ENCODE assay signal across 6 cellular contexts in the genomic region with DNA sequence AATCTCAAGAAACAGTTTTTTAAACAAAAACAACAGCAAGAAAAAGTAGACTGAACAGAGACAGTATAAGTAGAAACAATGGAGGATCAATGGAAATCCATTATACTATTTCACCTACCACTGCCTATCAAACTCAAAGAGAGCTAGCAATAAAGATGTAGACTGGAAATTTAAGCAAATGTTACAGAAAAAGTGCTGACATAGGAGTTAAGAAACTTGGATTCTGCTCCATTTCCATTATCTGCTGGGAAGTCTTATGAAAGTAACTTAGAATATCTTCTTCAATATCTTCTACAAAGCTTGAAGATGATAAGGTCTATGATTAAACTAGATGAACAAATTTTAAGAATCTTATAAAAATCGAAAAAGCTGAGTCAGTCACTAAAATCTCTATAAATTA.
"Had no signal": no experiment of that assay in that cellular context is flagged by ENCODE, and none has a peak within 500 bp of the region (broad histone marks: within the 10 kb centered on the region; RNA-seq: fewer than 3 reads in every experiment).

No MANE protein-coding gene starts in this region.

- FAIRE-seq: HTR-8/SVneo, K562 had no signal

- H3K4me2 ChIP-seq: KMS-11 had no signal

- ATAC-seq: K562 had no signal

- DNase-seq: KBM-7, KG1 had no signal

- H3K4me3 ChIP-seq: K562 had no signal

- H3K27ac ChIP-seq: HL-60, KMS-11 had no signal

- H3K9ac ChIP-seq: KMS-11 had no signal
